Comparison of ENCODE assay signal across 1 cellular context in genomic region chr17:64110436-64111152, GRCh38.
TF ChIP-seq lines count a peak whose summit lies in the region.

No MANE protein-coding gene starts in this region.

TF ChIP-seq in K562, 482 proteins besides CTCF, POLR2A, EP300 and RAD21 (continues in another document):
- TF ChIP-seq TCF7 (IDR thresholded peaks at IDR 0.05; ENCODE audit: borderline replicate concordance) (0 out of 2 replicates have a peak, but pooled peaks have one; percentile 11), RCOR1 (IDR thresholded peaks at IDR 0.05; ENCODE audit: borderline replicate concordance in 1 of 2, low read depth in 2 of 2, low read length in 2 of 2) (peak in 1 of 2 experiments; percentile 8; a peak in 1 of 4 replicates), CBFA2T3 (IDR thresholded peaks at IDR 0.05) (peak; percentile 53; the same call in 1 of the 2 replicates), TAL1 (IDR thresholded peaks at IDR 0.05) (peak; percentile 27; the same call in 1 of the 2 replicates), ZNF830 (CRISPR knock-in tag; IDR thresholded peaks at IDR 0.05) (no peak), LEF1 (IDR thresholded peaks at IDR 0.05) (peak; percentile 75; the same call in 1 of the 2 replicates), YY1 (IDR thresholded peaks at IDR 0.05; ENCODE audit: borderline replicate concordance in 1 of 3, control insufficient read depth in 1 of 3, extremely low read depth in 1 of 3, insufficient read depth in 3 of 3, insufficient read length in 1 of 3, insufficient replicate concordance in 2 of 3, low read depth in 1 of 3, low read length in 2 of 3) (peak in 1 of 3 experiments; percentile 48), EZH2 (IDR thresholded peaks at IDR 0.05; ENCODE audit: borderline replicate concordance, low read depth, low read length) (no peak), NR0B1 (IDR thresholded peaks at IDR 0.05; ENCODE audit: partially characterized antibody) (no peak), SMAD4 (CRISPR knock-in tag; conservative IDR thresholded peaks at IDR 0.05) (0 out of 2 replicates have a peak, but pooled peaks have one; percentile 43), ARID1B (IDR thresholded peaks at IDR 0.05) (peak; percentile 64; the same call in 1 of the 2 replicates), POLR2AphosphoS5 (IDR thresholded peaks at IDR 0.05; ENCODE audit: control insufficient read depth, insufficient read depth, low read depth, low read length) (no peak), ETV5 (CRISPR knock-in tag; IDR thresholded peaks at IDR 0.05; ENCODE audit: low read depth) (peak; percentile 35; the same call in 1 of the 2 replicates), EGR1 (conservative IDR thresholded peaks at IDR 0.05) (no peak), KLF6 (CRISPR knock-in tag; IDR thresholded peaks at IDR 0.05; ENCODE audit: borderline replicate concordance) (no peak), RBM22 (IDR thresholded peaks at IDR 0.05; ENCODE audit: low read depth, low read length, poor library complexity, severe bottlenecking) (no peak), POLR2B (IDR thresholded peaks at IDR 0.05; ENCODE audit: low read depth, partially characterized antibody) (no peak), CTBP1 (IDR thresholded peaks at IDR 0.05; ENCODE audit: borderline replicate concordance) (no peak), MEF2A (IDR thresholded peaks at IDR 0.05; ENCODE audit: control insufficient read depth, low read depth, low read length) (no peak), PHF8 (IDR thresholded peaks at IDR 0.05; ENCODE audit: borderline replicate concordance, low read length) (no peak), ETV1 (tag; conservative IDR thresholded peaks at IDR 0.05; ENCODE audit: low read depth) (peak; percentile 63; the same call in 1 of the 2 replicates), MCM5 (IDR thresholded peaks at IDR 0.05; ENCODE audit: low read depth) (no peak), ZNF175 (CRISPR knock-in tag; IDR thresholded peaks at IDR 0.05; ENCODE audit: low read depth) (0 out of 2 replicates have a peak, but pooled peaks have one; percentile 24), CBX3 (IDR thresholded peaks at IDR 0.05; ENCODE audit: borderline replicate concordance in 1 of 2, low read length in 2 of 2) (0 out of 3 replicates have a peak, but pooled peaks of 1 of the 2 experiments have one; percentile 33), SMARCA4 (IDR thresholded peaks at IDR 0.05) (peak; percentile 54; the same call in 1 of the 2 replicates), ZBTB12 (CRISPR knock-in tag; IDR thresholded peaks at IDR 0.05) (no peak), ZNF695 (CRISPR knock-in tag; IDR thresholded peaks at IDR 0.05) (no peak), MED1 (CRISPR knock-in tag; IDR thresholded peaks at IDR 0.05; ENCODE audit: borderline replicate concordance) (no peak), FOXA3 (CRISPR knock-in tag; conservative IDR thresholded peaks at IDR 0.05 in 1 of 2, IDR thresholded peaks at IDR 0.05 in 1 of 2) (no peak), ZMIZ1 (IDR thresholded peaks at IDR 0.05; ENCODE audit: low read depth in 2 of 2, low read length in 2 of 2) (no peak), DMBX1 (CRISPR knock-in tag; IDR thresholded peaks at IDR 0.05; ENCODE audit: borderline replicate concordance) (peak; percentile 53; the same call in 1 of the 2 replicates), E2F3 (CRISPR knock-in tag; IDR thresholded peaks at IDR 0.05) (no peak), L3MBTL2 (IDR thresholded peaks at IDR 0.05) (peak; percentile 45; the same call in 1 of the 2 replicates), ATF1 (CRISPR knock-in tag; IDR thresholded peaks at IDR 0.05) (no peak), ATF1 (tag; IDR thresholded peaks at IDR 0.05) (no peak), WHSC1 (IDR thresholded peaks at IDR 0.05; ENCODE audit: low read length) (no peak), PHF21A (IDR thresholded peaks at IDR 0.05; ENCODE audit: borderline replicate concordance, low read depth) (no peak), ZNF584 (CRISPR knock-in tag; IDR thresholded peaks at IDR 0.05; ENCODE audit: low read depth) (no peak), TCF3 (CRISPR knock-in tag; IDR thresholded peaks at IDR 0.05) (peak; percentile 58), DDX20 (tag; IDR thresholded peaks at IDR 0.05; ENCODE audit: low read depth) (no peak), GTF2E2 (tag; IDR thresholded peaks at IDR 0.05) (no peak), ZNF41 (CRISPR knock-in tag; conservative IDR thresholded peaks at IDR 0.05) (no peak)
- TF ChIP-seq, protein P1, sequence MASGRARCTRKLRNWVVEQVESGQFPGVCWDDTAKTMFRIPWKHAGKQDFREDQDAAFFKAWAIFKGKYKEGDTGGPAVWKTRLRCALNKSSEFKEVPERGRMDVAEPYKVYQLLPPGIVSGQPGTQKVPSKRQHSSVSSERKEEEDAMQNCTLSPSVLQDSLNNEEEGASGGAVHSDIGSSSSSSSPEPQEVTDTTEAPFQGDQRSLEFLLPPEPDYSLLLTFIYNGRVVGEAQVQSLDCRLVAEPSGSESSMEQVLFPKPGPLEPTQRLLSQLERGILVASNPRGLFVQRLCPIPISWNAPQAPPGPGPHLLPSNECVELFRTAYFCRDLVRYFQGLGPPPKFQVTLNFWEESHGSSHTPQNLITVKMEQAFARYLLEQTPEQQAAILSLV (tag; IDR thresholded peaks at IDR 0.05): no peak
- TF ChIP-seq, protein P2, sequence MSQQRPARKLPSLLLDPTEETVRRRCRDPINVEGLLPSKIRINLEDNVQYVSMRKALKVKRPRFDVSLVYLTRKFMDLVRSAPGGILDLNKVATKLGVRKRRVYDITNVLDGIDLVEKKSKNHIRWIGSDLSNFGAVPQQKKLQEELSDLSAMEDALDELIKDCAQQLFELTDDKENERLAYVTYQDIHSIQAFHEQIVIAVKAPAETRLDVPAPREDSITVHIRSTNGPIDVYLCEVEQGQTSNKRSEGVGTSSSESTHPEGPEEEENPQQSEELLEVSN (IDR thresholded peaks at IDR 0.05; ENCODE audit: borderline replicate concordance in 1 of 2, extremely low read depth in 1 of 2, insufficient read depth in 1 of 2, insufficient read length in 1 of 2, low read depth in 1 of 2, low read length in 1 of 2, poor library complexity in 1 of 2, severe bottlenecking in 1 of 2): peak in 1 of 2 experiments; percentile 43
- TF ChIP-seq, protein P3, sequence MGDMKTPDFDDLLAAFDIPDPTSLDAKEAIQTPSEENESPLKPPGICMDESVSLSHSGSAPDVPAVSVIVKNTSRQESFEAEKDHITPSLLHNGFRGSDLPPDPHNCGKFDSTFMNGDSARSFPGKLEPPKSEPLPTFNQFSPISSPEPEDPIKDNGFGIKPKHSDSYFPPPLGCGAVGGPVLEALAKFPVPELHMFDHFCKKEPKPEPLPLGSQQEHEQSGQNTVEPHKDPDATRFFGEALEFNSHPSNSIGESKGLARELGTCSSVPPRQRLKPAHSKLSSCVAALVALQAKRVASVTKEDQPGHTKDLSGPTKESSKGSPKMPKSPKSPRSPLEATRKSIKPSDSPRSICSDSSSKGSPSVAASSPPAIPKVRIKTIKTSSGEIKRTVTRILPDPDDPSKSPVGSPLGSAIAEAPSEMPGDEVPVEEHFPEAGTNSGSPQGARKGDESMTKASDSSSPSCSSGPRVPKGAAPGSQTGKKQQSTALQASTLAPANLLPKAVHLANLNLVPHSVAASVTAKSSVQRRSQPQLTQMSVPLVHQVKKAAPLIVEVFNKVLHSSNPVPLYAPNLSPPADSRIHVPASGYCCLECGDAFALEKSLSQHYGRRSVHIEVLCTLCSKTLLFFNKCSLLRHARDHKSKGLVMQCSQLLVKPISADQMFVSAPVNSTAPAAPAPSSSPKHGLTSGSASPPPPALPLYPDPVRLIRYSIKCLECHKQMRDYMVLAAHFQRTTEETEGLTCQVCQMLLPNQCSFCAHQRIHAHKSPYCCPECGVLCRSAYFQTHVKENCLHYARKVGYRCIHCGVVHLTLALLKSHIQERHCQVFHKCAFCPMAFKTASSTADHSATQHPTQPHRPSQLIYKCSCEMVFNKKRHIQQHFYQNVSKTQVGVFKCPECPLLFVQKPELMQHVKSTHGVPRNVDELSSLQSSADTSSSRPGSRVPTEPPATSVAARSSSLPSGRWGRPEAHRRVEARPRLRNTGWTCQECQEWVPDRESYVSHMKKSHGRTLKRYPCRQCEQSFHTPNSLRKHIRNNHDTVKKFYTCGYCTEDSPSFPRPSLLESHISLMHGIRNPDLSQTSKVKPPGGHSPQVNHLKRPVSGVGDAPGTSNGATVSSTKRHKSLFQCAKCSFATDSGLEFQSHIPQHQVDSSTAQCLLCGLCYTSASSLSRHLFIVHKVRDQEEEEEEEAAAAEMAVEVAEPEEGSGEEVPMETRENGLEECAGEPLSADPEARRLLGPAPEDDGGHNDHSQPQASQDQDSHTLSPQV (IDR thresholded peaks at IDR 0.05): 0 out of 2 replicates have a peak, but pooled peaks have one; percentile 54
- TF ChIP-seq, protein P4, sequence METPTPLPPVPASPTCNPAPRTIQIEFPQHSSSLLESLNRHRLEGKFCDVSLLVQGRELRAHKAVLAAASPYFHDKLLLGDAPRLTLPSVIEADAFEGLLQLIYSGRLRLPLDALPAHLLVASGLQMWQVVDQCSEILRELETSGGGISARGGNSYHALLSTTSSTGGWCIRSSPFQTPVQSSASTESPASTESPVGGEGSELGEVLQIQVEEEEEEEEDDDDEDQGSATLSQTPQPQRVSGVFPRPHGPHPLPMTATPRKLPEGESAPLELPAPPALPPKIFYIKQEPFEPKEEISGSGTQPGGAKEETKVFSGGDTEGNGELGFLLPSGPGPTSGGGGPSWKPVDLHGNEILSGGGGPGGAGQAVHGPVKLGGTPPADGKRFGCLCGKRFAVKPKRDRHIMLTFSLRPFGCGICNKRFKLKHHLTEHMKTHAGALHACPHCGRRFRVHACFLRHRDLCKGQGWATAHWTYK (CRISPR knock-in tag; IDR thresholded peaks at IDR 0.05): 0 out of 2 replicates have a peak, but pooled peaks have one; percentile 31
- TF ChIP-seq, protein P5, sequence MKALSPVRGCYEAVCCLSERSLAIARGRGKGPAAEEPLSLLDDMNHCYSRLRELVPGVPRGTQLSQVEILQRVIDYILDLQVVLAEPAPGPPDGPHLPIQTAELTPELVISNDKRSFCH (CRISPR knock-in tag; IDR thresholded peaks at IDR 0.05): no peak
- TF ChIP-seq, protein P5 (tag; IDR thresholded peaks at IDR 0.05): peak; percentile 36; the same call in 1 of the 2 replicates
- TF ChIP-seq, protein P6, sequence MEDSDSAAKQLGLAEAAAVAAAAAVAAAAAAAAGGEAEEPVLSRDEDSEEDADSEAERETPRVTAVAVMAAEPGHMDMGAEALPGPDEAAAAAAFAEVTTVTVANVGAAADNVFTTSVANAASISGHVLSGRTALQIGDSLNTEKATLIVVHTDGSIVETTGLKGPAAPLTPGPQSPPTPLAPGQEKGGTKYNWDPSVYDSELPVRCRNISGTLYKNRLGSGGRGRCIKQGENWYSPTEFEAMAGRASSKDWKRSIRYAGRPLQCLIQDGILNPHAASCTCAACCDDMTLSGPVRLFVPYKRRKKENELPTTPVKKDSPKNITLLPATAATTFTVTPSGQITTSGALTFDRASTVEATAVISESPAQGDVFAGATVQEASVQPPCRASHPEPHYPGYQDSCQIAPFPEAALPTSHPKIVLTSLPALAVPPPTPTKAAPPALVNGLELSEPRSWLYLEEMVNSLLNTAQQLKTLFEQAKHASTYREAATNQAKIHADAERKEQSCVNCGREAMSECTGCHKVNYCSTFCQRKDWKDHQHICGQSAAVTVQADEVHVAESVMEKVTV (CRISPR knock-in tag; IDR thresholded peaks at IDR 0.05): no peak
- TF ChIP-seq, protein P7, sequence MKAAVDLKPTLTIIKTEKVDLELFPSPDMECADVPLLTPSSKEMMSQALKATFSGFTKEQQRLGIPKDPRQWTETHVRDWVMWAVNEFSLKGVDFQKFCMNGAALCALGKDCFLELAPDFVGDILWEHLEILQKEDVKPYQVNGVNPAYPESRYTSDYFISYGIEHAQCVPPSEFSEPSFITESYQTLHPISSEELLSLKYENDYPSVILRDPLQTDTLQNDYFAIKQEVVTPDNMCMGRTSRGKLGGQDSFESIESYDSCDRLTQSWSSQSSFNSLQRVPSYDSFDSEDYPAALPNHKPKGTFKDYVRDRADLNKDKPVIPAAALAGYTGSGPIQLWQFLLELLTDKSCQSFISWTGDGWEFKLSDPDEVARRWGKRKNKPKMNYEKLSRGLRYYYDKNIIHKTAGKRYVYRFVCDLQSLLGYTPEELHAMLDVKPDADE (conservative IDR thresholded peaks at IDR 0.05; ENCODE audit: control insufficient read depth, low read depth, low read length): no peak
